8 cellular contexts compared by ENCODE assay signal in the genomic region with DNA sequence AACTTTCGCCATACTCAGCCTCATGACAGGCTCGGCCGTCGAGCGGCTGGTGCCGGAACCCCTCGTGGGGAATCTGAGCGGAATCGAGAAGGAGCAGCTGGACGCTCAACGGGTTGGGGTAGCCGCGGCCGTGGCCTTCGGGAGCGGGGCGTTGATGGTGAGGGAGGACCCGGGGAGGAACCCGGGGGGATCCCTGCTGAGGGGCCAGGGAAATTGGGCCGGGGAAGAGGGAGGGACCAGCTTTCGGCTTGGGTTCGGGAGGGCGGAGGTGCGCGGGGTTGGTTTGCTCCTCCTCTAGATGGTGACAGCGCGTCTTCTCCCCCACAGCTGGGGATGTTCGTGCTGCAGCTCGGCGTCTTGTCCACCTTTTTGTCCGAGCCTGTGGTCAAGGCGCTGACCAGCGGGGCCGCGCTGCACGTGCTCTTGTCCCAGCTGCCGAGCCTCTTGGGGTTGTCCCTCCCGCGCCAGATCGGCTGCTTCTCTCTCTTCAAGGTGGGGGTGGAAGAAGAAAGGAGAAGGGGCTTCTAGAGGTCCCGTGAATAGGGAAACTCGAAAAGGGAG. TPM values are rescaled to one million over a fixed set of nuclear protein-coding genes. Genes with fewer than 3 reads are reported as not detected.
A peak's percentile ranks its signal among the peaks of the same experiment; 100 is the strongest.
DNase-seq lines count a peak whose midpoint lies in the region; ATAC-seq and TF ChIP-seq lines count a peak whose summit lies in the region.

No MANE protein-coding gene starts in this region.

- H3K79me2 ChIP-seq in PC-9 (ENCODE audit: low read depth): no peaks in the 10 kb centered on the region

- H3K27ac ChIP-seq in sigmoid colon (no peak overlapping the region), PC-9 (no peak overlapping the region)

- no peak for TF ChIP-seq EP300 in sigmoid colon (IDR thresholded peaks at IDR 0.05)

- no TSS peak for BruUV-seq in PC-9 (replicated peaks; lab: Mats Ljungman, UMichigan)

- no peak overlapping the region for H3K4me2 ChIP-seq in PC-9

- H3K36me3 ChIP-seq in sigmoid colon (peaks cover 5 to 27% (median 12%) of the 10 kb centered on the region in 4 donors), PC-9 (ENCODE audit: low read depth) (no peaks in the 10 kb centered on the region)

- peak; percentile 47 to 48 for ATAC-seq in activated T-cell treated with anti-CD3 and anti-CD28 coated beads, Interleukin-2, amount 50 U/mL, for 4 hours
- ATAC-seq in left cardiac atrium: peak; percentile 14 to 20
- ATAC-seq in GM18519 (IDR thresholded peaks at IDR 0.05; ENCODE audit: low FRiP score, unreplicated experiment): no peak
- ATAC-seq in GM18867 (IDR thresholded peaks at IDR 0.05; ENCODE audit: unreplicated experiment): no peak

- peaks cover 0 to 22% (median 20%) of the 10 kb centered on the region in 4 donors for H3K4me1 ChIP-seq in sigmoid colon
- no peaks in the 10 kb centered on the region for H3K4me1 ChIP-seq in PC-9 (replicated peaks; ENCODE audit: insufficient read depth)

- CTCF ChIA-PET in PC-9 (lab: Charles Lee): no interaction called here

- H3K27me3 Mint-ChIP-seq in activated T-cell treated with anti-CD3 and anti-CD28 coated beads, Interleukin-2, amount 50 U/mL, for 4 hours (ENCODE audit: low read depth): peaks cover 90% of the 10 kb centered on the region

- H3K9me3 ChIP-seq in sigmoid colon (no peaks in the 10 kb centered on the region), PC-9 (ENCODE audit: insufficient read depth, low read depth) (no peaks in the 10 kb centered on the region)

- H3K4me3 Mint-ChIP-seq in activated T-cell treated with anti-CD3 and anti-CD28 coated beads, Interleukin-2, amount 50 U/mL, for 4 hours: peak overlapping the region; percentile 65

- no peaks in the 10 kb centered on the region for H3K9me2 ChIP-seq in PC-9 (ENCODE audit: insufficient read depth)

- no peak for TF ChIP-seq POLR2A in sigmoid colon (IDR thresholded peaks at IDR 0.05)

- H3K4me3 ChIP-seq in sigmoid colon: peak overlapping the region in 3 of 4 donors; percentile 40 to 48 (median 44)
- H3K4me3 ChIP-seq in PC-9: no peak overlapping the region

- H3K27me3 ChIP-seq in sigmoid colon: peaks cover 0 to 53% (median 4%) of the 10 kb centered on the region in 3 donors
- peaks cover 81% of the 10 kb centered on the region for H3K27me3 ChIP-seq in PC-9 (ENCODE audit: insufficient read depth, low read depth)

- no peaks in the 10 kb centered on the region for H3F3A ChIP-seq in PC-9 (ENCODE audit: insufficient read depth, low read depth)

- intact Hi-C loops in left cardiac atrium (cut with DNase I): loop anchor here in 1 of 2 donors (2.0 kb wide), 1 partner anchor 38 kb away; no protein-coding TSS in a partner anchor
- intact Hi-C loops in sigmoid colon (cut with DNase I): loop anchor here (1.0 to 5.0 kb wide), 2 partner anchors 38 to 71 kb away; partner anchors contain the start of gene OS9
- intact Hi-C loops in PC-9 (cut with micrococcal nuclease; ENCODE audit: unreplicated experiment): loop anchor here (1.0 kb wide), 1 partner anchor 38 kb away; no protein-coding TSS in a partner anchor

- H4K20me1 ChIP-seq in PC-9 (ENCODE audit: insufficient read depth): no peaks in the 10 kb centered on the region

- no peaks in the 10 kb centered on the region for H3K9me3 Mint-ChIP-seq in activated T-cell treated with anti-CD3 and anti-CD28 coated beads, Interleukin-2, amount 50 U/mL, for 4 hours

- 4 to 5% methylated on average over 42 of the region's 42 CpGs for WGBS in sigmoid colon, 2 donors

- H2AFZ ChIP-seq in PC-9: no peak overlapping the region

- DNase-seq in GM20000 (ENCODE audit: low spot score) (peak; percentile 53), left cardiac atrium (peak; percentile 42), sigmoid colon (peak; percentile 74), NCI-H1092 treated with DMSO at 0.1 percent for 48 hours (lab: John Stamatoyannopoulos, UW) (no peak), PC-9 (no peak)
- DNase-seq in activated T-cell treated with anti-CD3 and anti-CD28 coated beads, Interleukin-2, amount 50 U/mL, for 4 hours: no peak

- H3K36me3 Mint-ChIP-seq in activated T-cell treated with anti-CD3 and anti-CD28 coated beads, Interleukin-2, amount 50 U/mL, for 4 hours (ENCODE audit: insufficient read depth): no peaks in the 10 kb centered on the region

- peaks cover 26% of the 10 kb centered on the region for H3K4me1 Mint-ChIP-seq in activated T-cell treated with anti-CD3 and anti-CD28 coated beads, Interleukin-2, amount 50 U/mL, for 4 hours (ENCODE audit: low read depth)

- TF ChIP-seq CTCF in GM20000 (IDR thresholded peaks at IDR 0.05; ENCODE audit: extremely low read depth, missing control alignments) (no peak), sigmoid colon (IDR thresholded peaks at IDR 0.05) (no peak), PC-9 (conservative IDR thresholded peaks at IDR 0.05) (no peak)

- POLR2A ChIA-PET in PC-9 (lab: Charles Lee; ENCODE audit: unreplicated experiment): no interaction called here

RNA-seq across cellular contexts. Expression of gene ARHGEF25, which starts 9.8 kb away (rescaled TPM):
- total RNA-seq in activated T-cell treated with anti-CD3 and anti-CD28 coated beads, Interleukin-2, amount 50 U/mL, for 4 hours: 1 to 10 TPM in 1 of 3 donors, under 1 TPM in 2; 0.56 to 1.6 (median 0.65) TPM
- total RNA-seq in left cardiac atrium: 10 to 100 TPM; 13.7 to 17.3 TPM
- total RNA-seq in sigmoid colon: 100 to 1,000 TPM in 3 of 4 donors, 10 to 100 TPM in 1; 99.4 to 140 (median 113) TPM
- 10 to 100 TPM in 2 of 3 donors, 1 to 10 TPM in 1; 5.8 to 22.8 (median 18.2) TPM for polyA plus RNA-seq in sigmoid colon
- 12.9 and 18.8 TPM in 2 replicates for total RNA-seq in PC-9 (2021)

RNA-seq across cellular contexts. Expression of gene B4GALNT1, which starts 12.0 kb away (rescaled TPM):
- total RNA-seq in activated T-cell treated with anti-CD3 and anti-CD28 coated beads, Interleukin-2, amount 50 U/mL, for 4 hours: 1 to 10 TPM; 3.2 to 4.6 (median 3.6) TPM
- total RNA-seq in left cardiac atrium: 1 to 10 TPM; 2.4 to 3.3 TPM
- 1 to 10 TPM in 3 of 4 donors, under 1 TPM in 1; 0.99 to 4.4 (median 3.3) TPM for total RNA-seq in sigmoid colon
- 1 to 10 TPM in 1 of 3 donors, not detected in 2; 2.7 TPM for polyA plus RNA-seq in sigmoid colon
- 15.0 and 17.9 TPM in 2 replicates for total RNA-seq in PC-9 (2021)

RNA-seq across cellular contexts. Expression of gene DTX3, which starts 16.4 kb away (rescaled TPM):
- 10 to 100 TPM; 15.9 to 18.6 (median 17.0) TPM for total RNA-seq in activated T-cell treated with anti-CD3 and anti-CD28 coated beads, Interleukin-2, amount 50 U/mL, for 4 hours
- total RNA-seq in left cardiac atrium (10 to 100 TPM; 24.5 to 25.3 TPM), sigmoid colon (10 to 100 TPM; 42.9 to 68.4 (median 50.7) TPM), PC-9 (2021) (16.2 and 18.1 TPM in 2 replicates)
- 10 to 100 TPM in 1 of 3 donors, 1 to 10 TPM in 2; 1.2 to 12.5 (median 8.4) TPM for polyA plus RNA-seq in sigmoid colon

RNA-seq across cellular contexts. Expression of gene PIP4K2C, which starts 30.0 kb away (rescaled TPM):
- total RNA-seq in activated T-cell treated with anti-CD3 and anti-CD28 coated beads, Interleukin-2, amount 50 U/mL, for 4 hours: 10 to 100 TPM; 28.6 to 32.0 (median 29.1) TPM
- total RNA-seq in left cardiac atrium (10 to 100 TPM; 15.3 to 16.1 TPM), sigmoid colon (10 to 100 TPM; 13.3 to 22.8 (median 18.4) TPM), PC-9 (2021) (47.7 and 48.7 TPM in 2 replicates)
- polyA plus RNA-seq in sigmoid colon: 10 to 100 TPM; 21.0 to 30.5 (median 28.6) TPM

Comparison
In these comparisons a context has a peak if more than half of its experiments do, and no peak if none do; other contexts are left out.
1. DNase-seq: peak in GM20000 (single experiment), left cardiac atrium (single experiment) and sigmoid colon (single experiment); none in activated T-cell treated with anti-CD3 and anti-CD28 coated beads, Interleukin-2, amount 50 U/mL, for 4 hours (single experiment), NCI-H1092 treated with DMSO at 0.1 percent for 48 hours (single experiment) and PC-9 (0 of 2).
2. ATAC-seq: peak in activated T-cell treated with anti-CD3 and anti-CD28 coated beads, Interleukin-2, amount 50 U/mL, for 4 hours (2 of 2) and left cardiac atrium (2 of 2); none in GM18519 (single experiment) and GM18867 (single experiment).